10 cellular contexts compared by ENCODE assay signal in genomic region chr1:121586369-121587229, GRCh38.
DNase-seq lines count a peak whose midpoint lies in the region; ATAC-seq and TF ChIP-seq lines count a peak whose summit lies in the region.
"Had no signal": no experiment of that assay in that cellular context is flagged by ENCODE, and none has a peak within 500 bp of the region (broad histone marks: within the 10 kb centered on the region; RNA-seq: fewer than 3 reads in every experiment).

No MANE protein-coding gene starts in this region.

- no peak overlapping the region for H3K4me2 ChIP-seq in MM.1S (ENCODE audit: low read depth, low read length)

- peak overlapping the region in 1 of 3 donors; percentile 48 for H3K4me3 Mint-ChIP-seq in T-cell

- no peak for TF ChIP-seq CTCF in right atrium auricular region (IDR thresholded peaks at IDR 0.05)
- no peak for TF ChIP-seq CTCF in MM.1S (IDR thresholded peaks at IDR 0.05; ENCODE audit: low read length)

- no peaks in the 10 kb centered on the region for H4K20me1 ChIP-seq in MM.1S (ENCODE audit: insufficient read depth, low read length)

- H2AFZ ChIP-seq in MM.1S (ENCODE audit: low read length) = no peak overlapping the region

- no peak overlapping the region for H3K27ac ChIP-seq in right cardiac atrium (ENCODE audit: low read length)
- no peak overlapping the region for H3K27ac ChIP-seq in right atrium auricular region
- H3K27ac ChIP-seq in MM.1S (ENCODE audit: low read length) = no peak overlapping the region
- H3K27ac ChIP-seq: heart left ventricle had no signal

- CTCF ChIA-PET in T-cell (lab: Charles Lee) = interaction anchor here in 1 of 2 donors (0.9 kb wide), 1 partner anchor 65 kb away, joined by 3 read pairs; no protein-coding TSS in a partner anchor

- peaks cover 32 to 50% (median 41%) of the 10 kb centered on the region in 3 donors for H3K4me1 Mint-ChIP-seq in T-cell

- peak overlapping the region; percentile 85 to 87 for H3K27ac Mint-ChIP-seq in T-cell

- no peaks in the 10 kb centered on the region for H3K27me3 ChIP-seq in right cardiac atrium (ENCODE audit: control insufficient read depth, insufficient read depth)
- no peaks in the 10 kb centered on the region for H3K27me3 ChIP-seq in right atrium auricular region
- H3K27me3 ChIP-seq in MM.1S (replicated peaks; ENCODE audit: insufficient read depth, low read length) = no peaks in the 10 kb centered on the region

- H3K79me2 ChIP-seq in MM.1S (ENCODE audit: low read length) = no peaks in the 10 kb centered on the region

- intact Hi-C loops in right cardiac atrium (cut with DNase I) = no loop called here

- no peak overlapping the region for H3K9ac ChIP-seq in MM.1S (ENCODE audit: low read length)

- H3K4me3 ChIP-seq in right cardiac atrium (ENCODE audit: low read length) (no peak overlapping the region), right atrium auricular region (no peak overlapping the region), MM.1S (ENCODE audit: low read length) (no peak overlapping the region)
- H3K4me3 ChIP-seq: heart left ventricle had no signal

- POLR2A ChIA-PET in T-cell (lab: Charles Lee) = no interaction called here

- H3K4me1 ChIP-seq in right cardiac atrium (ENCODE audit: control insufficient read depth, insufficient read depth, low read length) (no peaks in the 10 kb centered on the region), right atrium auricular region (no peaks in the 10 kb centered on the region), MM.1S (ENCODE audit: low read length) (no peaks in the 10 kb centered on the region)
- H3K4me1 ChIP-seq: heart left ventricle had no signal

- H3K36me3 ChIP-seq in right atrium auricular region = no peaks in the 10 kb centered on the region
- no peaks in the 10 kb centered on the region for H3K36me3 ChIP-seq in MM.1S (replicated peaks; ENCODE audit: insufficient read depth, low read length)
- H3K36me3 ChIP-seq: heart left ventricle had no signal

- H3K36me3 Mint-ChIP-seq in T-cell = peaks cover 61% of the 10 kb centered on the region

- 56% methylated on average over 15 of the region's 15 CpGs for WGBS in right cardiac atrium

- H3K9me3 ChIP-seq in right cardiac atrium (ENCODE audit: control insufficient read depth, low read length) (no peaks in the 10 kb centered on the region), right atrium auricular region (peaks cover 0 to 10% of the 10 kb centered on the region in 2 donors), MM.1S (replicated peaks; ENCODE audit: insufficient read depth, low read length) (no peaks in the 10 kb centered on the region)

- no peaks in the 10 kb centered on the region for H3K27me3 Mint-ChIP-seq in T-cell

- H3K9me3 Mint-ChIP-seq in T-cell = peaks cover 19 to 47% (median 24%) of the 10 kb centered on the region in 3 donors

- DNase-seq in right cardiac atrium = peak in 2 of 3 donors; percentile 14 to 17
- DNase-seq in right atrium auricular region (ENCODE audit: low spot score) = no peak
- peak in 20 of 34 experiments; percentile 0 to 32 (median 8) for DNase-seq in T-cell
- peak; percentile 70 for DNase-seq in islet precursor cell
- no peak for DNase-seq in SHP77 treated with DMSO at 0.1 percent for 48 hours (lab: John Stamatoyannopoulos, UW)
- no peak for DNase-seq in AG20443 (ENCODE audit: low spot score)
- DNase-seq in MM.1S = no peak
- DNase-seq: NCI-H1694 treated with DMSO at 0.1 percent for 48 hours had no signal

- ATAC-seq in right cardiac atrium (no peak), T-cell (replicated peaks in 1 of 4) (peak in 3 of 4 experiments; percentile 49 to 75 (median 64)), HG03159 (IDR thresholded peaks at IDR 0.05; ENCODE audit: unreplicated experiment) (no peak)
- ATAC-seq: heart left ventricle had no signal

- no peaks in the 10 kb centered on the region for H3K9me2 ChIP-seq in MM.1S (replicated peaks; ENCODE audit: insufficient read depth, low read length)

- H3F3A ChIP-seq in MM.1S (ENCODE audit: insufficient read depth, low read length) = no peaks in the 10 kb centered on the region

Comparison
In these comparisons a context has a peak if more than half of its experiments do, and no peak if none do; other contexts are left out.
1. DNase-seq: peak in right cardiac atrium (2 of 3), T-cell (20 of 34) and islet precursor cell (single experiment); none in right atrium auricular region (single experiment), SHP77 treated with DMSO at 0.1 percent for 48 hours (single experiment), AG20443 (single experiment) and MM.1S (single experiment).
2. ATAC-seq: peak in T-cell (3 of 4); none in right cardiac atrium (0 of 2) and HG03159 (single experiment).